24 cellular contexts compared by ENCODE assay signal in genomic region chr2:215503381-215503780, GRCh38.
"Had no signal": no experiment of that assay in that cellular context is flagged by ENCODE, and none has a peak within 500 bp of the region (broad histone marks: within the 10 kb centered on the region; RNA-seq: fewer than 3 reads in every experiment).

No MANE protein-coding gene starts in this region.

- H3K9me3 ChIP-seq: breast epithelium, gastrocnemius medialis, left ventricle myocardium inferior, right atrium auricular region, suprapubic skin, tibial nerve had no signal

- H3K9ac ChIP-seq: neural progenitor cell had no signal

- H2AFZ ChIP-seq: hepatocyte, neural progenitor cell had no signal

- H3K4me3 ChIP-seq: breast epithelium, gastrocnemius medialis, hepatocyte, left ventricle myocardium inferior, lung, neural progenitor cell, right atrium auricular region, suprapubic skin, tibial nerve had no signal

- H3K27me3 ChIP-seq: breast epithelium, gastrocnemius medialis, hepatocyte, neural progenitor cell, right atrium auricular region, suprapubic skin, tibial nerve had no signal

- DNase-seq: activated CD4-positive, alpha-beta T cell treated with anti-CD3 and anti-CD28 coated beads for 1 hour; activated CD8-positive, alpha-beta memory T cell treated with anti-CD3 and anti-CD28 coated beads, Interleukin-2, amount 10 ng/mL, durations not matched to agents 7 days and 5 days; activated CD8-positive, alpha-beta T cell treated with anti-CD3 and anti-CD28 coated beads, Interleukin-2, amount 10 ng/mL, durations not matched to agents 7 days and 5 days; activated naive CD8-positive, alpha-beta T cell treated with anti-CD3 and anti-CD28 coated beads, Interleukin-2, amount 50 U/mL, for 24 hours; activated T-cell treated with anti-CD3 and anti-CD28 coated beads, Interleukin-2, amount 50 U/mL, for 48 hours; central memory CD4-positive, alpha-beta T cell; dermis blood vessel endothelial cell; effector CD4-positive, alpha-beta T cell; gastrocnemius medialis; glutamatergic neuron; islet precursor cell; left ventricle myocardium inferior; naive thymus-derived CD8-positive, alpha-beta T cell; occipital lobe; stimulated activated CD4-positive, alpha-beta T cell treated with anti-CD3 and anti-CD28 coated beads, Interleukin-15, amount 100 ng/mL, for 24 hours; stimulated activated CD4-positive, alpha-beta T cell treated with anti-CD3 and anti-CD28 coated beads, Interleukin-2, amount 100 ng/mL, for 24 hours; stimulated activated naive CD4-positive, alpha-beta T cell had no signal

- H3K4me1 ChIP-seq: breast epithelium, gastrocnemius medialis, left ventricle myocardium inferior, neural progenitor cell, right atrium auricular region, suprapubic skin had no signal

- H3K27ac ChIP-seq: breast epithelium, gastrocnemius medialis, hepatocyte, left ventricle myocardium inferior, neural progenitor cell, right atrium auricular region, suprapubic skin, tibial nerve had no signal

- H3K79me2 ChIP-seq: hepatocyte had no signal

- H3K4me2 ChIP-seq: hepatocyte, neural progenitor cell had no signal

- H3K36me3 ChIP-seq: breast epithelium, gastrocnemius medialis, left ventricle myocardium inferior, neural progenitor cell, right atrium auricular region, suprapubic skin, tibial nerve had no signal
